ENCODE assay signal across 8 cellular contexts in genomic region chr1:248872752-248873408, GRCh38. TPM values are rescaled to one million over a fixed set of nuclear protein-coding genes. Genes with fewer than 3 reads are reported as not detected.
A peak's percentile ranks its signal among the peaks of the same experiment; 100 is the strongest.
DNase-seq lines count a peak whose midpoint lies in the region; TF ChIP-seq lines count a peak whose summit lies in the region.

No MANE protein-coding gene starts in this region.

- TF ChIP-seq CTCF in hepatocyte (IDR thresholded peaks at IDR 0.05; ENCODE audit: poor library complexity) (no peak), retinal pigment epithelial cell (conservative IDR thresholded peaks at IDR 0.05; ENCODE audit: low read depth, low read length) (no peak)

- H3K79me2 ChIP-seq in hepatocyte = no peaks in the 10 kb centered on the region

- H3K4me1 ChIP-seq in HAP-1 (peaks cover 3% of the 10 kb centered on the region; the same call in 1 of the 2 replicates), hepatocyte (ENCODE audit: insufficient read depth) (peaks cover 5% of the 10 kb centered on the region)

- H2AFZ ChIP-seq in hepatocyte = peak overlapping the region; percentile 98

- H3K9me2 ChIP-seq in hepatocyte (replicated peaks; ENCODE audit: insufficient read depth) = no peaks in the 10 kb centered on the region

- H3K27me3 ChIP-seq in HAP-1 (ENCODE audit: low read depth) = no peaks in the 10 kb centered on the region
- no peaks in the 10 kb centered on the region for H3K27me3 ChIP-seq in hepatocyte

- H3K9me3 ChIP-seq in HAP-1 = no peaks in the 10 kb centered on the region
- no peaks in the 10 kb centered on the region for H3K9me3 ChIP-seq in hepatocyte (ENCODE audit: low read depth)

- H3K36me3 ChIP-seq in HAP-1 (replicated peaks) (no peaks in the 10 kb centered on the region), hepatocyte (replicated peaks; ENCODE audit: insufficient read depth, low read depth) (no peaks in the 10 kb centered on the region)

- in situ Hi-C loops in HAP-1 (cut with MboI; ENCODE audit: low sequenced_read_pairs) (no loop called here), SK-MEL-5 (cut with HindIII; ENCODE audit: low pct_unique_long_range_greater_than_20kb, low sequenced_read_pairs) (no loop called here)

- H3K4me2 ChIP-seq in hepatocyte = peak overlapping the region; percentile 82

- DNase-seq in HAP-1 (ENCODE audit: low spot score in 2 of 2) = peak; percentile 72 to 79
- DNase-seq in Kasumi-1 (lab: John Stamatoyannopoulos, UW) = peak; percentile 48 to 59
- DNase-seq in SK-MEL-5 (ENCODE audit: low read depth, low spot score) = peak; percentile 78
- peak; percentile 83 for DNase-seq in astrocyte of the hippocampus (ENCODE audit: low read depth, low spot score)
- peak; percentile 73 for DNase-seq in hepatocyte (ENCODE audit: low spot score)
- DNase-seq in retinal pigment epithelial cell (ENCODE audit: low read depth) = peak; percentile 28
- DNase-seq in GM19238 (ENCODE audit: insufficient read length, low spot score) = no peak

- 1% methylated on average over 31 of the region's 31 CpGs for WGBS in hepatocyte (ENCODE audit: low lambda C conversion rate, missing lambda C conversion rate)

- H3K4me3 ChIP-seq in GM08714 (ENCODE audit: low read length) (peak overlapping the region; percentile 72), HAP-1 (peak overlapping the region; percentile 54), hepatocyte (peak overlapping the region; percentile 64), retinal pigment epithelial cell (ENCODE audit: low read length) (peak overlapping the region; percentile 63)

- peak overlapping the region; percentile 89 for H3K27ac ChIP-seq in hepatocyte

- no peaks in the 10 kb centered on the region for H4K20me1 ChIP-seq in hepatocyte (ENCODE audit: insufficient read depth, poor library complexity, severe bottlenecking)

RNA-seq across cellular contexts. Expression of gene ZNF692, which starts 14.0 kb away (rescaled TPM):
- total RNA-seq in SK-MEL-5 (2014; rRNA removed; shearing (Covaris generic)) = 16.4 and 18.7 TPM in 2 replicates
- polyA plus RNA-seq in SK-MEL-5 (2015; cell fraction: cytosol; rRNA removed) = 22.5 and 28.0 TPM in 2 replicates
- 924 and 931 TPM in 2 replicates for polyA plus RNA-seq in SK-MEL-5 (2015; cell fraction: nucleus; rRNA removed)
- 24.2 and 42.1 TPM in 2 replicates for total RNA-seq in hepatocyte
- 60.8 and 79.9 TPM in 2 replicates for polyA plus RNA-seq in hepatocyte

RNA-seq across cellular contexts. Expression of gene PGBD2, which starts 33.2 kb away (rescaled TPM):
- 6.6 and 9.1 TPM in 2 replicates for total RNA-seq in SK-MEL-5 (2014; rRNA removed; shearing (Covaris generic))
- polyA plus RNA-seq in SK-MEL-5 (2015; cell fraction: cytosol; rRNA removed) = 3.6 and 4.6 TPM in 2 replicates
- polyA plus RNA-seq in SK-MEL-5 (2015; cell fraction: nucleus; rRNA removed) = 40.8 and 42.2 TPM in 2 replicates
- total RNA-seq in hepatocyte = 5.6 and 8.0 TPM in 2 replicates
- 5.6 and 6.6 TPM in 2 replicates for polyA plus RNA-seq in hepatocyte

RNA-seq across cellular contexts. Expression of gene ZNF672, which starts 34.9 kb away (rescaled TPM):
- total RNA-seq in SK-MEL-5 (2014; rRNA removed; shearing (Covaris generic)) = 25.4 and 29.8 TPM in 2 replicates
- polyA plus RNA-seq in SK-MEL-5 (2015; cell fraction: cytosol; rRNA removed) = 47.7 and 52.4 TPM in 2 replicates
- polyA plus RNA-seq in SK-MEL-5 (2015; cell fraction: nucleus; rRNA removed) = 33.0 and 40.2 TPM in 2 replicates
- total RNA-seq in hepatocyte = 19.0 and 23.6 TPM in 2 replicates
- polyA plus RNA-seq in hepatocyte = 30.7 and 34.7 TPM in 2 replicates

RNA-seq across cellular contexts. Expression of gene SH3BP5L, which starts 47.2 kb away (rescaled TPM):
- 14.9 and 15.2 TPM in 2 replicates for total RNA-seq in SK-MEL-5 (2014; rRNA removed; shearing (Covaris generic))
- 17.4 and 21.3 TPM in 2 replicates for polyA plus RNA-seq in SK-MEL-5 (2015; cell fraction: cytosol; rRNA removed)
- polyA plus RNA-seq in SK-MEL-5 (2015; cell fraction: nucleus; rRNA removed) = 31.5 and 34.1 TPM in 2 replicates
- total RNA-seq in hepatocyte = 13.2 and 17.2 TPM in 2 replicates
- polyA plus RNA-seq in hepatocyte = 5.3 and 6.5 TPM in 2 replicates
